Comparison of ENCODE assay signal across 27 cellular contexts in the genomic region with DNA sequence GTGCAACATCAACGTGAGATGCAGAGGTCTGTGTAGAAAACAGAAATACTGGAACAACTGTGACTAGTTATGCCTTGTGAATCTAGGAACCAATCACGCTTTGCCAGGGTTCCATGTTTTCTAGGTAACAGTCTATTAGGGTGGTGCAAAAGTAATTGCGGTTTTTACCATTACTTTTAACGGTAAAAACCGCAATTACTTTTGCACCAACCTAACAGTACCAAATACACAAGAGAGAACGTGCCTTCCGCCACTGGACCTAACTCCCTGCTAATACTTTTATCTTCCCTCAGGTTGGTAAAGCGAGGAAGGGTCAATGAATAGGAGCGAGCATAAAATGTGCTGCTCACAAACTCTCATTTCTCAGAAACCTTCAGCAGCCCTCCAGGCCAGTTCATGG.
"Had no signal": no experiment of that assay in that cellular context is flagged by ENCODE, and none has a peak within 500 bp of the region (broad histone marks: within the 10 kb centered on the region; RNA-seq: fewer than 3 reads in every experiment).

No MANE protein-coding gene starts in this region.

- H3K4me3 ChIP-seq: colonic mucosa, coronary artery, dorsolateral prefrontal cortex, esophagus muscularis mucosa, esophagus squamous epithelium, gastrocnemius medialis, gastroesophageal sphincter, heart left ventricle, heart right ventricle had no signal

- H3K9me3 ChIP-seq: colonic mucosa, esophagus muscularis mucosa, esophagus squamous epithelium, gastrocnemius medialis, gastroesophageal sphincter, heart left ventricle, heart right ventricle had no signal

- H3K4me1 ChIP-seq: colonic mucosa, esophagus muscularis mucosa, esophagus squamous epithelium, foreskin keratinocyte, gastrocnemius medialis, gastroesophageal sphincter had no signal

- H3K36me3 ChIP-seq: colonic mucosa had no signal

- FAIRE-seq: colon, endometrium, endothelial cell of umbilical vein, frontal cortex had no signal

- H3K27me3 ChIP-seq: colonic mucosa, dorsolateral prefrontal cortex, esophagus muscularis mucosa, esophagus squamous epithelium, foreskin keratinocyte, gastrocnemius medialis, gastroesophageal sphincter, heart left ventricle, heart right ventricle had no signal

- ATAC-seq: effector memory CD8-positive, alpha-beta T cell; esophagus mucosa; foreskin keratinocyte; gastrocnemius medialis; gastroesophageal sphincter; heart left ventricle; heart right ventricle had no signal

- DNase-seq: colonic mucosa; cortex of kidney; dermis blood vessel endothelial cell; dorsolateral prefrontal cortex; effector CD4-positive, alpha-beta T cell; effector CD8-positive, alpha-beta T cell; effector memory CD4-positive, alpha-beta T cell; effector memory CD8-positive, alpha-beta T cell; endodermal cell; erythroblast; esophagus squamous epithelium; foreskin fibroblast; foreskin keratinocyte; foreskin melanocyte; gastrocnemius medialis; glutamatergic neuron; heart left ventricle; heart right ventricle had no signal

- H3K27ac ChIP-seq: colonic mucosa, coronary artery, dorsolateral prefrontal cortex, epithelial cell of prostate, esophagus muscularis mucosa, esophagus squamous epithelium, foreskin keratinocyte, gastrocnemius medialis, gastroesophageal sphincter, heart left ventricle, heart right ventricle had no signal
